21 cellular contexts compared by ENCODE assay signal in genomic region chr10:34228066-34228465, GRCh38.
"Had no signal": no experiment of that assay in that cellular context is flagged by ENCODE, and none has a peak within 500 bp of the region (broad histone marks: within the 10 kb centered on the region; RNA-seq: fewer than 3 reads in every experiment).

No MANE protein-coding gene starts in this region.

- H3K27me3 ChIP-seq: heart right ventricle, transverse colon had no signal

- H3K27ac Mint-ChIP-seq: naive thymus-derived CD4-positive, alpha-beta T cell; stimulated activated naive B cell treated with anti-CD40 and anti-IgM and Interleukin-4, amounts not matched to agents 10 μg/mL and 1 μg/mL and 100 μg/mL, for 72 hours; stimulated activated naive CD8-positive, alpha-beta T cell treated with anti-CD3 and anti-CD28 coated beads, Interleukin-15, amount 100 ng/mL, for 72 hours had no signal

- H3K36me3 Mint-ChIP-seq: stimulated activated naive B cell treated with anti-CD40 and anti-IgM and Interleukin-4, amounts not matched to agents 10 μg/mL and 1 μg/mL and 100 μg/mL, for 72 hours had no signal

- H3K4me3 ChIP-seq: dorsolateral prefrontal cortex, heart right ventricle, psoas muscle, skin epidermis, thoracic aorta, transverse colon had no signal

- H3K9me3 Mint-ChIP-seq: stimulated activated naive CD8-positive, alpha-beta T cell treated with anti-CD3 and anti-CD28 coated beads, Interleukin-15, amount 100 ng/mL, for 72 hours had no signal

- H3K4me1 Mint-ChIP-seq: naive thymus-derived CD4-positive, alpha-beta T cell; stimulated activated naive B cell treated with anti-CD40 and anti-IgM and Interleukin-4, amounts not matched to agents 10 μg/mL and 1 μg/mL and 100 μg/mL, for 72 hours; stimulated activated naive CD8-positive, alpha-beta T cell treated with anti-CD3 and anti-CD28 coated beads, Interleukin-15, amount 100 ng/mL, for 72 hours had no signal

- DNase-seq: cortex of kidney; dorsolateral prefrontal cortex; effector CD8-positive, alpha-beta T cell; heart right ventricle; hypothalamus; kidney glomerular epithelial cell; mesendoderm; naive thymus-derived CD4-positive, alpha-beta T cell; nephron progenitor cell; psoas muscle; stimulated activated CD4-positive, alpha-beta T cell treated with anti-CD3 and anti-CD28 coated beads, Interleukin-2, amount 100 ng/mL, for 24 hours; stimulated activated CD4-positive, alpha-beta T cell treated with anti-CD3 and anti-CD28 coated beads, Interleukin-4, amount 100 ng/mL, for 4 hours; stimulated activated naive B cell treated with anti-CD40 and anti-IgM and Interleukin-4, amounts not matched to agents 10 μg/mL and 1 μg/mL and 100 μg/mL, for 72 hours; stimulated activated naive CD8-positive, alpha-beta T cell treated with anti-CD3 and anti-CD28 coated beads, Interleukin-15, amount 100 ng/mL, for 72 hours; transverse colon had no signal

- FAIRE-seq: frontal cortex, islet of Langerhans had no signal

- ATAC-seq: esophagus mucosa; heart right ventricle; naive thymus-derived CD4-positive, alpha-beta T cell; psoas muscle; sciatic nerve; stimulated activated naive B cell treated with anti-CD40 and anti-IgM and Interleukin-4, amounts not matched to agents 10 μg/mL and 1 μg/mL and 100 μg/mL, for 72 hours; stimulated activated naive CD8-positive, alpha-beta T cell treated with anti-CD3 and anti-CD28 coated beads, Interleukin-15, amount 100 ng/mL, for 72 hours had no signal

- H3K9me3 ChIP-seq: psoas muscle, thoracic aorta had no signal

- H3K27ac ChIP-seq: dorsolateral prefrontal cortex, heart right ventricle, psoas muscle, skin epidermis, thoracic aorta, transverse colon had no signal

- H3K27me3 Mint-ChIP-seq: stimulated activated naive B cell treated with anti-CD40 and anti-IgM and Interleukin-4, amounts not matched to agents 10 μg/mL and 1 μg/mL and 100 μg/mL, for 72 hours; stimulated activated naive CD8-positive, alpha-beta T cell treated with anti-CD3 and anti-CD28 coated beads, Interleukin-15, amount 100 ng/mL, for 72 hours had no signal

- H3K36me3 ChIP-seq: heart right ventricle, thoracic aorta, transverse colon had no signal

- H3K4me3 Mint-ChIP-seq: naive thymus-derived CD4-positive, alpha-beta T cell; nephron progenitor cell; stimulated activated naive B cell treated with anti-CD40 and anti-IgM and Interleukin-4, amounts not matched to agents 10 μg/mL and 1 μg/mL and 100 μg/mL, for 72 hours; stimulated activated naive CD8-positive, alpha-beta T cell treated with anti-CD3 and anti-CD28 coated beads, Interleukin-15, amount 100 ng/mL, for 72 hours had no signal
